ENCODE assay signal across 23 cellular contexts in genomic region chr6:128672023-128672422, GRCh38.
"Had no signal": no experiment of that assay in that cellular context is flagged by ENCODE, and none has a peak within 500 bp of the region (broad histone marks: within the 10 kb centered on the region; RNA-seq: fewer than 3 reads in every experiment).

No MANE protein-coding gene starts in this region.

- ATAC-seq: activated CD8-positive, alpha-beta T cell treated with anti-CD3 and anti-CD28 coated beads for 36 hours; activated naive CD8-positive, alpha-beta T cell treated with anti-CD3 and anti-CD28 coated beads, Interleukin-2, amount 50 U/mL, for 24 hours; gastroesophageal sphincter; left lung; lower lobe of right lung; natural killer cell; psoas muscle; WTC11 had no signal

- H3K4me1 ChIP-seq: breast epithelium, gastroesophageal sphincter, left lung, lower lobe of right lung, neural progenitor cell, parathyroid adenoma, psoas muscle, spleen, tibial nerve had no signal

- H3K4me3 ChIP-seq: breast epithelium, gastroesophageal sphincter, left lung, lower lobe of right lung, neural progenitor cell, psoas muscle, spleen, tibial nerve had no signal

- H3K9me3 ChIP-seq: breast epithelium, gastroesophageal sphincter, left lung, lower lobe of right lung, psoas muscle, spleen, tibial nerve had no signal

- H3K9ac ChIP-seq: neural progenitor cell, parathyroid adenoma had no signal

- H3K27me3 ChIP-seq: breast epithelium, gastroesophageal sphincter, left lung, neural progenitor cell, spleen, tibial nerve had no signal

- DNase-seq: activated CD4-positive, alpha-beta T cell treated with anti-CD3 and anti-CD28 coated beads, Interleukin-2, amount 50 U/mL, for 1 hour; activated CD8-positive, alpha-beta T cell treated with anti-CD3 and anti-CD28 coated beads for 36 hours; activated naive CD8-positive, alpha-beta T cell treated with anti-CD3 and anti-CD28 coated beads, Interleukin-2, amount 50 U/mL, for 24 hours; activated T-cell treated with anti-CD3 and anti-CD28 coated beads, Interleukin-2, amount 50 U/mL, for 48 hours; amygdala; central memory CD4-positive, alpha-beta T cell; head of caudate nucleus; hippocampal formation; immature natural killer cell; left lung; lower lobe of right lung; mesenchymal stem cell; natural killer cell; occipital lobe; psoas muscle; spleen; stimulated activated naive CD4-positive, alpha-beta T cell had no signal

- H3K79me2 ChIP-seq: parathyroid adenoma had no signal

- H2AFZ ChIP-seq: neural progenitor cell, parathyroid adenoma had no signal

- H3K4me2 ChIP-seq: neural progenitor cell had no signal

- H3K27ac ChIP-seq: breast epithelium, gastroesophageal sphincter, left lung, lower lobe of right lung, neural progenitor cell, parathyroid adenoma, psoas muscle, spleen, tibial nerve had no signal

- H3K36me3 ChIP-seq: breast epithelium, gastroesophageal sphincter, left lung, lower lobe of right lung, neural progenitor cell, spleen, tibial nerve had no signal
